26 cellular contexts compared by ENCODE assay signal in genomic region chr2:38344813-38345212, GRCh38. TPM values are rescaled to one million over a fixed set of nuclear protein-coding genes. Genes with fewer than 3 reads are reported as not detected.
DNase-seq lines count a peak whose midpoint lies in the region; ATAC-seq, FAIRE-seq and TF ChIP-seq lines count a peak whose summit lies in the region.
"Had no signal": no experiment of that assay in that cellular context is flagged by ENCODE, and none has a peak within 500 bp of the region (broad histone marks: within the 10 kb centered on the region; RNA-seq: fewer than 3 reads in every experiment).

No MANE protein-coding gene starts in this region.

- no peak overlapping the region for H3K4me3 Mint-ChIP-seq in stimulated activated naive B cell treated with anti-CD40 and anti-IgM and Interleukin-4, amounts not matched to agents 10 μg/mL and 1 μg/mL and 100 μg/mL, for 72 hours
- H3K4me3 Mint-ChIP-seq: B cell; CD8-positive, alpha-beta memory T cell; HFFc6; IgD-negative memory B cell had no signal

- H3K79me2 ChIP-seq in HepG2 (ENCODE audit: insufficient read depth, low read length) = peaks cover 59% of the 10 kb centered on the region

- peaks cover 32% of the 10 kb centered on the region for H4K20me1 ChIP-seq in HepG2 (ENCODE audit: insufficient read depth, low read length)

- no peaks in the 10 kb centered on the region for H3K9me3 ChIP-seq in HepG2 (ENCODE audit: low read length)
- no peaks in the 10 kb centered on the region for H3K9me3 ChIP-seq in right lobe of liver
- no peaks in the 10 kb centered on the region for H3K9me3 ChIP-seq in esophagus muscularis mucosa

- TF ChIP-seq POLR2A in HepG2 (IDR thresholded peaks at IDR 0.05; ENCODE audit: insufficient read depth in 1 of 2, low read depth in 2 of 2, low read length in 2 of 2) = no peak
- TF ChIP-seq POLR2A in right lobe of liver (IDR thresholded peaks at IDR 0.05) = no peak
- no peak for TF ChIP-seq POLR2A in esophagus muscularis mucosa (IDR thresholded peaks at IDR 0.05; ENCODE audit: low read depth)

- intact Hi-C loops in HepG2 (cut with micrococcal nuclease; ENCODE audit: unreplicated experiment) = loop anchor here (5.0 kb wide), 1 partner anchor 32 kb away; the partner anchor contains the start of gene ATL2
- intact Hi-C loops in right lobe of liver (cut with DNase I) = no loop called here
- intact Hi-C loops in esophagus muscularis mucosa (cut with DNase I) = no loop called here

- H3K36me3 ChIP-seq in HepG2 (replicated peaks in 1 of 2; ENCODE audit: control insufficient read depth in 1 of 2, insufficient read depth in 2 of 2, low read length in 2 of 2) (peaks cover 7 to 35% of the 10 kb centered on the region in 2 experiments), right lobe of liver (peaks cover 0 to 27% (median 9%) of the 10 kb centered on the region in 4 donors), esophagus muscularis mucosa (peaks cover 15 to 34% (median 24%) of the 10 kb centered on the region in 4 donors)

- DNase-seq in HepG2 (ENCODE audit: low spot score) = no peak
- no peak for DNase-seq in right lobe of liver
- DNase-seq in esophagus muscularis mucosa (ENCODE audit: extremely low spot score) = no peak
- DNase-seq in stimulated activated naive B cell treated with anti-CD40 and anti-IgM and Interleukin-4, amounts not matched to agents 10 μg/mL and 1 μg/mL and 100 μg/mL, for 72 hours = no peak
- no peak for DNase-seq in GM13976 (ENCODE audit: low spot score)
- no peak for DNase-seq in LoVo (ENCODE audit: low spot score)
- DNase-seq: 8988T; CD8-positive, alpha-beta memory T cell; COR-L47; DMS 273 treated with DMSO at 0.1 percent for 48 hours; DMS53; DND-41; EL; GOT3; H7; HFFc6; Karpas-422; KBM-7 had no signal

- H3K4me3 ChIP-seq in HepG2 (replicated peaks in 1 of 3; ENCODE audit: insufficient read depth in 1 of 3, low read depth in 2 of 3, low read length in 3 of 3) (no peak overlapping the region), right lobe of liver (no peak overlapping the region), esophagus muscularis mucosa (no peak overlapping the region)
- H3K4me3 ChIP-seq: BLaER1 treated with 17β-estradiol and CSF1 and Interleukin-3, amounts not matched to agents 10 nM and 100 nM had no signal

- H3K4me1 ChIP-seq in HepG2 (ENCODE audit: insufficient read depth, low read length) (peaks cover 26% of the 10 kb centered on the region), right lobe of liver (peaks cover 0 to 11% (median 0%) of the 10 kb centered on the region in 4 donors), esophagus muscularis mucosa (peaks cover 4 to 67% (median 49%) of the 10 kb centered on the region in 4 donors)
- H3K4me1 ChIP-seq: BLaER1 treated with 17β-estradiol and CSF1 and Interleukin-3, amounts not matched to agents 10 nM and 100 nM had no signal

- no peak overlapping the region for H2AFZ ChIP-seq in HepG2 (ENCODE audit: low read length)

- H3K9ac ChIP-seq in HepG2 (ENCODE audit: insufficient read depth, low read depth, low read length) = no peak overlapping the region
- H3K9ac ChIP-seq: BLaER1 treated with 17β-estradiol and CSF1 and Interleukin-3, amounts not matched to agents 10 nM and 100 nM had no signal

- in situ Hi-C loops in HepG2 (cut with HindIII; ENCODE audit: extremely low pct_ligation_motif_present, low pct_unique_long_range_greater_than_20kb) (no loop called here), GM13976 (cut with MboI; ENCODE audit: low sequenced_read_pairs, unreplicated experiment) (no loop called here)

- H3K4me1 Mint-ChIP-seq in stimulated activated naive B cell treated with anti-CD40 and anti-IgM and Interleukin-4, amounts not matched to agents 10 μg/mL and 1 μg/mL and 100 μg/mL, for 72 hours = no peaks in the 10 kb centered on the region
- H3K4me1 Mint-ChIP-seq: B cell, IgD-negative memory B cell had no signal

- H3K4me2 ChIP-seq in HepG2 (ENCODE audit: low read depth, low read length) = no peak overlapping the region
- H3K4me2 ChIP-seq: BLaER1 treated with 17β-estradiol and CSF1 and Interleukin-3, amounts not matched to agents 10 nM and 100 nM had no signal

- TF ChIP-seq EP300 in HepG2 (IDR thresholded peaks at IDR 0.05; ENCODE audit: low read depth in 2 of 2, low read length in 2 of 2) (no peak), HepG2 (CRISPR knock-in tag; IDR thresholded peaks at IDR 0.05; ENCODE audit: borderline replicate concordance) (no peak), esophagus muscularis mucosa (IDR thresholded peaks at IDR 0.05) (no peak)

- H3K27me3 Mint-ChIP-seq in stimulated activated naive B cell treated with anti-CD40 and anti-IgM and Interleukin-4, amounts not matched to agents 10 μg/mL and 1 μg/mL and 100 μg/mL, for 72 hours = no peaks in the 10 kb centered on the region
- H3K27me3 Mint-ChIP-seq: B cell; CD8-positive, alpha-beta memory T cell; IgD-negative memory B cell had no signal

- TF ChIP-seq CTCF in HepG2 (CRISPR knock-in tag; IDR thresholded peaks at IDR 0.05) = no peak
- TF ChIP-seq CTCF in right lobe of liver (IDR thresholded peaks at IDR 0.05) = no peak
- TF ChIP-seq CTCF in esophagus muscularis mucosa (IDR thresholded peaks at IDR 0.05) = no peak
- TF ChIP-seq CTCF in GM13976 (IDR thresholded peaks at IDR 0.05; ENCODE audit: borderline replicate concordance, control extremely low read depth, extremely low read depth, insufficient read depth, missing control alignments) = no peak

- POLR2A ChIA-PET in HepG2 (lab: Yijun Ruan, JAX) = no interaction called here

- WGBS in HepG2 (ENCODE audit: low lambda C conversion rate) = 87% methylated on average over 3 of the region's 3 CpGs
- WGBS in right lobe of liver (ENCODE audit: insufficient coverage, low coverage, low lambda C conversion rate, missing lambda C conversion rate) = 76% methylated on average over 3 of the region's 3 CpGs
- 63% methylated on average over 3 of the region's 3 CpGs for WGBS in esophagus muscularis mucosa

- peaks cover 1 to 6% of the 10 kb centered on the region in 2 donors for H3K9me3 Mint-ChIP-seq in stimulated activated naive B cell treated with anti-CD40 and anti-IgM and Interleukin-4, amounts not matched to agents 10 μg/mL and 1 μg/mL and 100 μg/mL, for 72 hours

- CTCF ChIA-PET in HepG2 (lab: Yijun Ruan, JAX; ENCODE audit: low intra/inter-chr PET ratio, low total read pairs) = no interaction called here

- H3K36me3 Mint-ChIP-seq in stimulated activated naive B cell treated with anti-CD40 and anti-IgM and Interleukin-4, amounts not matched to agents 10 μg/mL and 1 μg/mL and 100 μg/mL, for 72 hours = peaks cover 23 to 34% of the 10 kb centered on the region in 2 donors

- FAIRE-seq in HepG2 (lab: Jason Lieb, UNC) = no peak
- FAIRE-seq: GM18507, HTR-8/SVneo had no signal

- BruUV-seq in HepG2 (replicated peaks; lab: Mats Ljungman, UMichigan) = no TSS peak

- ATAC-seq in HepG2 (peak; percentile 13; the same call in 1 of the 3 replicates), right lobe of liver (no peak), HG02870 (IDR thresholded peaks at IDR 0.05; ENCODE audit: unreplicated experiment) (peak; percentile 54), HG03175 (IDR thresholded peaks at IDR 0.05; ENCODE audit: unreplicated experiment) (no peak)
- ATAC-seq in stimulated activated naive B cell treated with anti-CD40 and anti-IgM and Interleukin-4, amounts not matched to agents 10 μg/mL and 1 μg/mL and 100 μg/mL, for 72 hours (replicated peaks) = peak; percentile 71 to 77
- ATAC-seq: HCT116 had no signal

- TF ChIP-seq RAD21 in HepG2 (CRISPR knock-in tag; IDR thresholded peaks at IDR 0.05) = no peak

- H3K27ac ChIP-seq in HepG2 (ENCODE audit: extremely low read length, insufficient read depth, low read length) (peak overlapping the region; percentile 48), right lobe of liver (no peak overlapping the region), esophagus muscularis mucosa (replicated peaks in 1 of 4) (peak overlapping the region in 3 of 4 donors; percentile 27 to 30 (median 27))
- H3K27ac ChIP-seq: BLaER1 treated with 17β-estradiol and CSF1 and Interleukin-3, amounts not matched to agents 10 nM and 100 nM had no signal

- H3K27me3 ChIP-seq in HepG2 (ENCODE audit: control insufficient read depth in 1 of 2, insufficient read depth in 2 of 2, low read length in 2 of 2) = no peaks in the 10 kb centered on the region
- H3K27me3 ChIP-seq in right lobe of liver = no peaks in the 10 kb centered on the region
- H3K27me3 ChIP-seq in esophagus muscularis mucosa = no peaks in the 10 kb centered on the region
- H3K27me3 ChIP-seq: BLaER1 treated with 17β-estradiol and CSF1 and Interleukin-3, amounts not matched to agents 10 nM and 100 nM had no signal

- H3K27ac Mint-ChIP-seq in stimulated activated naive B cell treated with anti-CD40 and anti-IgM and Interleukin-4, amounts not matched to agents 10 μg/mL and 1 μg/mL and 100 μg/mL, for 72 hours = no peak overlapping the region
- H3K27ac Mint-ChIP-seq: B cell, HFFc6, IgD-negative memory B cell had no signal

TF ChIP-seq in HepG2, 621 proteins besides CTCF, POLR2A, EP300 and RAD21:
- TF ChIP-seq RFX5 (IDR thresholded peaks at IDR 0.05; ENCODE audit: low read depth, low read length) (0 out of 2 replicates have a peak, but pooled peaks have one; percentile 27), ZNF563 (CRISPR knock-in tag; IDR thresholded peaks at IDR 0.05) (no peak)

RNA-seq across cellular contexts. Expression of gene ATL2, which starts 32.3 kb away (rescaled TPM):
- total RNA-seq in HepG2 (2016; rRNA removed; fragmentation: Illumina TruSeq; extraction: Trizol) = 110 and 119 TPM in 2 replicates
- total RNA-seq in HepG2 (2016; cell fraction: cytosol; rRNA removed; fragmentation: Illumina TruSeq; extraction: Trizol; ENCODE audit: low read depth) = 27.7 and 31.0 TPM in 2 replicates
- 103 and 118 TPM in 2 replicates for total RNA-seq in HepG2 (2016; cell fraction: insoluble cytoplasmic fraction; rRNA removed; fragmentation: Illumina TruSeq; extraction: Trizol)
- 27.3 and 34.4 TPM in 2 replicates for total RNA-seq in HepG2 (2016; cell fraction: membrane; rRNA removed; fragmentation: Illumina TruSeq; extraction: Trizol)
- total RNA-seq in HepG2 (2016; cell fraction: nucleus; rRNA removed; fragmentation: Illumina TruSeq; extraction: Trizol) = 180 and 190 TPM in 2 replicates
- polyA plus RNA-seq in HepG2 (2011; rRNA removed) = 38.7 and 56.5 TPM in 2 replicates
- polyA plus RNA-seq in HepG2 (2011; cell fraction: cytosol; rRNA removed) = 38.9 and 55.1 TPM in 2 replicates
- polyA plus RNA-seq in HepG2 (2011; cell fraction: nucleus; rRNA removed) = 187 and 191 TPM in 2 replicates
- 70.4 and 80.6 TPM in 2 replicates for polyA plus RNA-seq in HepG2 (2012)
- 4.2 and 4.6 TPM in 2 replicates for polyA plus RNA-seq in HepG2 (2016; cell fraction: cytosol; fragmentation: Illumina TruSeq; extraction: Trizol; ENCODE audit: low read depth)
- polyA plus RNA-seq in HepG2 (2016; cell fraction: insoluble cytoplasmic fraction; fragmentation: Illumina TruSeq; extraction: Trizol; ENCODE audit: low read depth) = 56.7 and 61.4 TPM in 2 replicates
- 9.8 and 13.3 TPM in 2 replicates for polyA plus RNA-seq in HepG2 (2016; cell fraction: membrane; fragmentation: Illumina TruSeq; extraction: Trizol; ENCODE audit: low read depth)
- polyA plus RNA-seq in HepG2 (2016; cell fraction: nucleus; fragmentation: Illumina TruSeq; extraction: Trizol; ENCODE audit: insufficient read depth, low read depth) = 166 and 178 TPM in 2 replicates
- 27.4 and 51.2 TPM in 2 replicates for polyA minus RNA-seq in HepG2 (2011; rRNA and poly(A)+ RNA removed; ENCODE audit: low replicate concordance)
- 39.4 and 47.8 TPM in 2 replicates for polyA minus RNA-seq in HepG2 (2011; cell fraction: cytosol; rRNA and poly(A)+ RNA removed)
- polyA minus RNA-seq in HepG2 (2011; cell fraction: nucleus; rRNA and poly(A)+ RNA removed) = 212 and 269 TPM in 2 replicates
- total RNA-seq in right lobe of liver = 10 to 100 TPM; 39.1 to 57.5 (median 46.3) TPM
- total RNA-seq in esophagus muscularis mucosa = 100 to 1,000 TPM; 159 to 260 (median 231) TPM

Comparison
In these comparisons a context has a peak if more than half of its experiments do, and no peak if none do; other contexts are left out.
1. ATAC-seq: peak in HepG2 (single experiment), HG02870 (single experiment) and stimulated activated naive B cell treated with anti-CD40 and anti-IgM and Interleukin-4, amounts not matched to agents 10 μg/mL and 1 μg/mL and 100 μg/mL, for 72 hours (2 of 2); none in right lobe of liver (0 of 4) and HG03175 (single experiment).
2. H3K27ac ChIP-seq: peak in HepG2 (single experiment) and esophagus muscularis mucosa (3 of 4); none in right lobe of liver (0 of 3).